Comparison of ENCODE assay signal across 26 cellular contexts in the genomic region with DNA sequence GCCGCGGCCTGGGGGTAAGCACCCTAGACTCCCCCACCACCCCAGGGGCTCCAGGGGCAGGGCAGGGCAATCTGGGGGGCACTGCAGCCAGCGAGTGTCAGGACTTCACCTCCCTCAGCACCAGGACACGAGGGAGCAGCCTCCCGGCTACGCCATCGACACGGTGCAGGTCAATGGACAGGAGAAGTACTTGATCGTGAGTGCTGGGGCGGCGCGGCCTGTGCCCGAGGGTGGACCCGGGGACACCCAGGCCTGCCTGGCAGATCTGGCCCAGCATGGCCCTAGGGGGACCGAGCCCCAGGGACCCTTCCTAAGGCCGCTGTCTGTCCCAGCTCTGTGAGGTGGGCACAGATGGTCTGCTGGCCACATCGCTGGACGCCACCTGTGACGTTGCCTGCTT.
"Had no signal": no experiment of that assay in that cellular context is flagged by ENCODE, and none has a peak within 500 bp of the region (broad histone marks: within the 10 kb centered on the region; RNA-seq: fewer than 3 reads in every experiment).

No MANE protein-coding gene starts in this region.

- H3K27ac Mint-ChIP-seq: activated CD4-positive, alpha-beta memory T cell treated with anti-CD3 and anti-CD28 coated beads for 36 hours; activated CD4-positive, alpha-beta T cell treated with anti-CD3 and anti-CD28 coated beads for 36 hours; activated CD4-positive, alpha-beta T cell treated with anti-CD3 and anti-CD28 coated beads, Interleukin-2, amount 10 ng/mL, durations not matched to agents 24 days and 14 days; activated naive CD4-positive, alpha-beta T cell treated with anti-CD3 and anti-CD28 coated beads, Interleukin-2, amount 10 ng/mL, durations not matched to agents 7 days and 5 days; activated naive CD4-positive, alpha-beta T cell treated with anti-CD3 and anti-CD28 coated beads, Interleukin-2, amount 50 U/mL, for 72 hours; activated naive CD8-positive, alpha-beta T cell treated with anti-CD3 and anti-CD28 coated beads, Interleukin-2, amount 10 ng/mL, durations not matched to agents 7 days and 5 days; activated T-cell treated with anti-CD3 and anti-CD28 coated beads, Interleukin-2, amount 50 U/mL, for 24 hours; activated T-cell treated with anti-CD3 and anti-CD28 coated beads, Interleukin-2, amount 50 U/mL, for 72 hours; dendritic cell treated with granulocyte-macrophage colony-stimulating factor and Interleukin-4, amounts not matched to agents 40 ng/mL and 50 ng/mL, for 4 days; endodermal cell had no signal

- H3K36me3 Mint-ChIP-seq: activated naive CD4-positive, alpha-beta T cell treated with anti-CD3 and anti-CD28 coated beads, Interleukin-2, amount 50 U/mL, for 72 hours; activated naive CD8-positive, alpha-beta T cell treated with anti-CD3 and anti-CD28 coated beads, Interleukin-2, amount 10 ng/mL, durations not matched to agents 7 days and 5 days had no signal

- H3K27me3 ChIP-seq: brain microvascular endothelial cell, dorsolateral prefrontal cortex had no signal

- H3K9me3 Mint-ChIP-seq: activated CD4-positive, alpha-beta memory T cell treated with anti-CD3 and anti-CD28 coated beads for 36 hours; activated CD4-positive, alpha-beta T cell treated with anti-CD3 and anti-CD28 coated beads, Interleukin-2, amount 10 ng/mL, durations not matched to agents 24 days and 14 days; activated naive CD4-positive, alpha-beta T cell treated with anti-CD3 and anti-CD28 coated beads, Interleukin-2, amount 10 ng/mL, durations not matched to agents 7 days and 5 days; activated naive CD4-positive, alpha-beta T cell treated with anti-CD3 and anti-CD28 coated beads, Interleukin-2, amount 50 U/mL, for 72 hours; activated naive CD8-positive, alpha-beta T cell treated with anti-CD3 and anti-CD28 coated beads, Interleukin-2, amount 10 ng/mL, durations not matched to agents 7 days and 5 days; activated T-cell treated with anti-CD3 and anti-CD28 coated beads, Interleukin-2, amount 50 U/mL, for 24 hours; activated T-cell treated with anti-CD3 and anti-CD28 coated beads, Interleukin-2, amount 50 U/mL, for 72 hours; central memory CD8-positive, alpha-beta T cell; dendritic cell treated with granulocyte-macrophage colony-stimulating factor and Interleukin-4, amounts not matched to agents 40 ng/mL and 50 ng/mL, for 4 days; endodermal cell had no signal

- H3K27me3 Mint-ChIP-seq: activated CD4-positive, alpha-beta memory T cell treated with anti-CD3 and anti-CD28 coated beads for 36 hours; central memory CD8-positive, alpha-beta T cell had no signal

- H3K27ac ChIP-seq: brain microvascular endothelial cell, coronary artery had no signal

- H3K4me3 Mint-ChIP-seq: activated CD4-positive, alpha-beta T cell treated with anti-CD3 and anti-CD28 coated beads for 36 hours; activated CD4-positive, alpha-beta T cell treated with anti-CD3 and anti-CD28 coated beads, Interleukin-2, amount 10 ng/mL, durations not matched to agents 24 days and 14 days; activated naive CD4-positive, alpha-beta T cell treated with anti-CD3 and anti-CD28 coated beads, Interleukin-2, amount 10 ng/mL, durations not matched to agents 7 days and 5 days; activated naive CD8-positive, alpha-beta T cell treated with anti-CD3 and anti-CD28 coated beads, Interleukin-2, amount 10 ng/mL, durations not matched to agents 7 days and 5 days; activated T-cell treated with anti-CD3 and anti-CD28 coated beads, Interleukin-2, amount 50 U/mL, for 24 hours; activated T-cell treated with anti-CD3 and anti-CD28 coated beads, Interleukin-2, amount 50 U/mL, for 72 hours; central memory CD8-positive, alpha-beta T cell; dendritic cell treated with granulocyte-macrophage colony-stimulating factor and Interleukin-4, amounts not matched to agents 40 ng/mL and 50 ng/mL, for 4 days; endodermal cell had no signal

- DNase-seq: activated CD4-positive, alpha-beta memory T cell treated with anti-CD3 and anti-CD28 coated beads for 36 hours; activated CD4-positive, alpha-beta T cell treated with anti-CD3 and anti-CD28 coated beads for 36 hours; activated CD4-positive, alpha-beta T cell treated with anti-CD3 and anti-CD28 coated beads, Interleukin-2, amount 10 ng/mL, durations not matched to agents 24 days and 14 days; activated CD4-positive, CD25-positive, alpha-beta regulatory T cell; activated CD4-positive, CD25-positive, alpha-beta regulatory T cell treated with anti-CD3 and anti-CD28 coated beads, Interleukin-2, amount 50 U/mL, for 72 hours; activated CD8-positive, alpha-beta memory T cell treated with anti-CD3 and anti-CD28 coated beads, Interleukin-2, amount 50 U/mL, for 48 hours; activated gamma-delta T cell; activated naive CD4-positive, alpha-beta T cell; activated naive CD4-positive, alpha-beta T cell treated with anti-CD3 and anti-CD28 coated beads, Interleukin-2, amount 10 ng/mL, durations not matched to agents 7 days and 5 days; activated naive CD8-positive, alpha-beta T cell treated with anti-CD3 and anti-CD28 coated beads, Interleukin-2, amount 10 ng/mL, durations not matched to agents 7 days and 5 days; activated T-cell treated with anti-CD3 and anti-CD28 coated beads for 4 hours; activated T-cell treated with anti-CD3 and anti-CD28 coated beads, Interleukin-2, amount 50 U/mL, for 24 hours; activated T-cell treated with anti-CD3 and anti-CD28 coated beads, Interleukin-2, amount 50 U/mL, for 72 hours; anterior cingulate cortex; brain microvascular endothelial cell; dorsolateral prefrontal cortex; effector memory CD4-positive, alpha-beta T cell; endodermal cell; foreskin fibroblast; head of caudate nucleus; T-helper 2 cell had no signal

- H3K4me3 ChIP-seq: coronary artery, dorsolateral prefrontal cortex had no signal

- ATAC-seq: activated CD4-positive, alpha-beta T cell treated with anti-CD3 and anti-CD28 coated beads for 36 hours; activated naive CD4-positive, alpha-beta T cell treated with anti-CD3 and anti-CD28 coated beads, Interleukin-2, amount 50 U/mL, for 72 hours; activated T-cell treated with anti-CD3 and anti-CD28 coated beads, Interleukin-2, amount 50 U/mL, for 72 hours; esophagus mucosa had no signal
